23 cellular contexts compared by ENCODE assay signal in genomic region chr10:85513450-85513849, GRCh38.
DNase-seq lines count a peak whose midpoint lies in the region; ATAC-seq, FAIRE-seq and TF ChIP-seq lines count a peak whose summit lies in the region.
"Had no signal": no experiment of that assay in that cellular context is flagged by ENCODE, and none has a peak within 500 bp of the region (broad histone marks: within the 10 kb centered on the region; RNA-seq: fewer than 3 reads in every experiment).

No MANE protein-coding gene starts in this region.

- TF ChIP-seq POLR2A in H1 (IDR thresholded peaks at IDR 0.05; ENCODE audit: control extremely low read depth in 1 of 2, low read depth in 2 of 2, low read length in 2 of 2), result no peak

- peak; percentile 9 for DNase-seq in GM23338 (ENCODE audit: low spot score)
- DNase-seq in H1 (ENCODE audit: low read depth in 1 of 2, low spot score in 2 of 2), result no peak
- DNase-seq in neural progenitor cell (ENCODE audit: low spot score), result no peak
- no peak for DNase-seq in SW480 (ENCODE audit: low spot score)
- DNase-seq in T-helper 2 cell, result no peak
- no peak for DNase-seq in NCI-H128 (lab: John Stamatoyannopoulos, UW; ENCODE audit: unreplicated experiment)
- DNase-seq: CD4-positive, alpha-beta memory T cell; DMS153; DMS79; GDM1; GOT3; HFFc6; IMR-90 had no signal

- no peaks in the 10 kb centered on the region for H3K23me2 ChIP-seq in H1 (ENCODE audit: low read depth, low read length)

- H3K27me3 Mint-ChIP-seq in GM23338 (ENCODE audit: insufficient read depth, low read depth, poor library complexity) (peaks cover 4% of the 10 kb centered on the region), neural progenitor cell (ENCODE audit: insufficient read depth, low read depth) (peaks cover 5% of the 10 kb centered on the region)

- H3K27ac ChIP-seq in GM23338 (ENCODE audit: low read depth), result no peak overlapping the region
- H3K27ac ChIP-seq in HUES48 (ENCODE audit: low read depth, low read length), result peak overlapping the region; percentile 9
- H3K27ac ChIP-seq in H1 (ENCODE audit: low read depth, low read length), result no peak overlapping the region
- no peak overlapping the region for H3K27ac ChIP-seq in neural progenitor cell
- H3K27ac ChIP-seq: 22Rv1, A549, BLaER1, HL-60 had no signal

- H3K4ac ChIP-seq in H1 (replicated peaks; ENCODE audit: insufficient read length, low read depth, low read length), result no peak overlapping the region

- POLR2A ChIA-PET in H1 (lab: Charles Lee; ENCODE audit: partially characterized antibody), result interaction anchor here (0.9 kb wide), 1 partner anchor 279 kb away, joined by 3 read pairs; no protein-coding TSS in a partner anchor

- H2AFZ ChIP-seq in GM23338 (no peak overlapping the region), H1 (ENCODE audit: low read length) (0 out of 2 replicates have a peak overlapping the region, but pooled peaks have one; percentile 25), neural progenitor cell (replicated peaks) (peak overlapping the region; percentile 70)

- no peaks in the 10 kb centered on the region for H3K79me1 ChIP-seq in H1 (ENCODE audit: low read depth, low read length)

- TF ChIP-seq CTCF in GM23338 (conservative IDR thresholded peaks at IDR 0.05; ENCODE audit: low read depth in 2 of 2) (no peak), H1 (IDR thresholded peaks at IDR 0.05; ENCODE audit: control extremely low read depth in 1 of 3, insufficient read depth in 1 of 3, low read depth in 1 of 3, low read length in 3 of 3) (no peak), neural progenitor cell (IDR thresholded peaks at IDR 0.05) (no peak)

- H2BK5ac ChIP-seq in H1 (ENCODE audit: low read depth, low read length), result no peak overlapping the region

- H3K4me3 Mint-ChIP-seq in GM23338, result no peak overlapping the region
- no peak overlapping the region for H3K4me3 Mint-ChIP-seq in neural progenitor cell
- H3K4me3 Mint-ChIP-seq: CD14-positive monocyte; CD4-positive, alpha-beta memory T cell; HFFc6 had no signal

- H3K23ac ChIP-seq in H1 (ENCODE audit: insufficient read length), result no peak overlapping the region

- no peak overlapping the region for H2BK120ac ChIP-seq in H1 (replicated peaks; ENCODE audit: low read depth, low read length)

- H3K14ac ChIP-seq in H1 (ENCODE audit: insufficient read length), result no peak overlapping the region

- H4K20me1 ChIP-seq in GM23338 (replicated peaks; ENCODE audit: insufficient read depth) (no peaks in the 10 kb centered on the region), H1 (replicated peaks in 1 of 2; ENCODE audit: control insufficient read depth in 1 of 2, insufficient read depth in 2 of 2, low read length in 2 of 2) (no peaks in the 10 kb centered on the region), neural progenitor cell (ENCODE audit: low read depth) (no peaks in the 10 kb centered on the region)
- H4K20me1 ChIP-seq: BLaER1 had no signal

- H3K79me2 ChIP-seq in GM23338 (replicated peaks; ENCODE audit: insufficient read depth) (no peaks in the 10 kb centered on the region), H1 (ENCODE audit: control insufficient read depth in 1 of 2, insufficient read depth in 2 of 2, low read length in 2 of 2) (no peaks in the 10 kb centered on the region), neural progenitor cell (ENCODE audit: low read depth) (no peaks in the 10 kb centered on the region)

- H4K8ac ChIP-seq in H1 (ENCODE audit: extremely low read depth, insufficient read depth, low read length), result no peak overlapping the region

- TF ChIP-seq RAD21 in H1 (IDR thresholded peaks at IDR 0.05 in 1 of 2, conservative IDR thresholded peaks at IDR 0.05 in 1 of 2; ENCODE audit: low read depth in 2 of 2, low read length in 2 of 2), result no peak

- whole genome bisulfite sequencing in H1 (ENCODE audit: extremely low coverage in 1 of 2, insufficient coverage in 1 of 2, insufficient read length in 1 of 2, insufficient replicate concordance in 2 of 2, low coverage in 1 of 2, low lambda C conversion rate in 2 of 2, missing lambda C conversion rate in 1 of 2), 2 experiments, result 57% methylated on average over 1 of the region's 1 CpG; no CpG with 5 or more reads in 1 of the 2 experiments

- H3K9me3 Mint-ChIP-seq in GM23338 (peaks cover 73% of the 10 kb centered on the region), neural progenitor cell (no peaks in the 10 kb centered on the region)
- H3K9me3 Mint-ChIP-seq: CD4-positive, alpha-beta memory T cell had no signal

- H3K56ac ChIP-seq in H1 (replicated peaks; ENCODE audit: insufficient read length, low read depth, low read length), result no peak overlapping the region

- no peak for TF ChIP-seq EP300 in H1 (IDR thresholded peaks at IDR 0.05; ENCODE audit: borderline replicate concordance in 1 of 2, low read depth in 2 of 2, low read length in 2 of 2)

- CTCF ChIA-PET in H1 (lab: Charles Lee; ENCODE audit: partially characterized antibody), result interaction anchor here (0.8 to 2.2 kb wide), 14 partner anchors 9 to 900 kb away, joined by 3 to 8 read pairs (median 4); no protein-coding TSS in a partner anchor

- peak; percentile 47 for ATAC-seq in GM23338
- ATAC-seq: A549, HCT116, K562 had no signal

- H3K4me1 ChIP-seq in GM23338 (ENCODE audit: insufficient read depth) (no peaks in the 10 kb centered on the region), HUES48 (ENCODE audit: control insufficient read depth, insufficient read depth, low read length) (peaks cover 15% of the 10 kb centered on the region), H1 (replicated peaks in 1 of 4; ENCODE audit: control insufficient read depth in 3 of 4, insufficient read depth in 4 of 4, low read length in 3 of 4) (peaks cover 4 to 11% (median 8%) of the 10 kb centered on the region in 4 experiments; a peak in 6 of 7 replicates), neural progenitor cell (peaks cover 9% of the 10 kb centered on the region)
- H3K4me1 ChIP-seq: A549, BLaER1 had no signal

- H3K36me3 Mint-ChIP-seq in GM23338 (ENCODE audit: low read depth) (no peaks in the 10 kb centered on the region; the same call in 2 of the 3 replicates), neural progenitor cell (no peaks in the 10 kb centered on the region)
- H3K36me3 Mint-ChIP-seq: CD14-positive monocyte; CD4-positive, alpha-beta memory T cell had no signal

- no peak overlapping the region for H2BK20ac ChIP-seq in H1 (ENCODE audit: low read length)

- H3K27me3 ChIP-seq in GM23338 (ENCODE audit: insufficient read depth) (no peaks in the 10 kb centered on the region), HUES48 (ENCODE audit: control insufficient read depth, insufficient read depth, low read length) (no peaks in the 10 kb centered on the region), H1 (replicated peaks in 1 of 4; ENCODE audit: control insufficient read depth in 3 of 4, extremely low read depth in 1 of 4, insufficient read depth in 3 of 4, low read length in 3 of 4) (no peaks in the 10 kb centered on the region), neural progenitor cell (no peaks in the 10 kb centered on the region)
- H3K27me3 ChIP-seq: BLaER1 had no signal

- no peak overlapping the region for H2BK15ac ChIP-seq in H1 (ENCODE audit: low read length)

- H3K9me2 ChIP-seq in GM23338 (ENCODE audit: insufficient read depth), result no peaks in the 10 kb centered on the region

- H3K27ac Mint-ChIP-seq in GM23338, result no peak overlapping the region
- peak overlapping the region; percentile 39 for H3K27ac Mint-ChIP-seq in neural progenitor cell
- H3K27ac Mint-ChIP-seq: CD14-positive monocyte; CD4-positive, alpha-beta memory T cell; HFFc6 had no signal

- H3K4me1 Mint-ChIP-seq in GM23338, result peaks cover 10% of the 10 kb centered on the region
- H3K4me1 Mint-ChIP-seq in neural progenitor cell, result peaks cover 13% of the 10 kb centered on the region
- H3K4me1 Mint-ChIP-seq: CD14-positive monocyte; CD4-positive, alpha-beta memory T cell had no signal

- H3F3A ChIP-seq in GM23338 (replicated peaks; ENCODE audit: low read depth) (no peaks in the 10 kb centered on the region), neural progenitor cell (ENCODE audit: low read depth) (no peaks in the 10 kb centered on the region)

- H3K4me3 ChIP-seq in GM23338 (no peak overlapping the region), HUES48 (ENCODE audit: low read depth, low read length) (no peak overlapping the region), H1 (ENCODE audit: extremely low read depth in 1 of 4, insufficient read depth in 2 of 4, low read depth in 3 of 4, low read length in 4 of 4) (no peak overlapping the region), neural progenitor cell (no peak overlapping the region)
- H3K4me3 ChIP-seq: A549, BLaER1, K562 had no signal

- no peaks in the 10 kb centered on the region for H3K36me3 ChIP-seq in GM23338 (ENCODE audit: insufficient read depth)
- H3K36me3 ChIP-seq in HUES48 (ENCODE audit: control insufficient read depth, insufficient read depth, low read length), result no peaks in the 10 kb centered on the region
- no peaks in the 10 kb centered on the region for H3K36me3 ChIP-seq in H1 (ENCODE audit: control insufficient read depth in 2 of 4, insufficient read depth in 4 of 4, low read length in 3 of 4)
- no peaks in the 10 kb centered on the region for H3K36me3 ChIP-seq in neural progenitor cell
- H3K36me3 ChIP-seq: BLaER1 had no signal

- H4K5ac ChIP-seq in H1 (ENCODE audit: insufficient read length, low read depth, low read length), result no peak overlapping the region

- H3K9me3 ChIP-seq in HUES48 (ENCODE audit: control insufficient read depth, insufficient read depth, low read length), result no peaks in the 10 kb centered on the region
- H3K9me3 ChIP-seq in H1 (ENCODE audit: insufficient read depth in 2 of 2, low read depth in 1 of 2, low read length in 1 of 2), result no peaks in the 10 kb centered on the region
- no peaks in the 10 kb centered on the region for H3K9me3 ChIP-seq in neural progenitor cell (ENCODE audit: low read depth)
- H3K9me3 ChIP-seq: A549, BLaER1 had no signal

- H2BK12ac ChIP-seq in H1 (ENCODE audit: low read depth, low read length), result no peak overlapping the region

- H4K91ac ChIP-seq in H1 (replicated peaks; ENCODE audit: insufficient read length, low read length), result no peak overlapping the region

- no peak overlapping the region for H3K18ac ChIP-seq in H1 (ENCODE audit: extremely low read depth, low read length)

- H2AK5ac ChIP-seq in H1 (ENCODE audit: low read depth, low read length), result no peak overlapping the region

- FAIRE-seq in H1 (lab: Jason Lieb, UNC), result no peak
- FAIRE-seq: A549, GM12892, GM18507, K562 had no signal

- H3K4me2 ChIP-seq in GM23338, result no peak overlapping the region
- H3K4me2 ChIP-seq in H1 (ENCODE audit: insufficient read depth in 1 of 2, low read depth in 2 of 2, low read length in 2 of 2), result peak overlapping the region in 1 of 2 experiments; percentile 11; a peak in 1 of 4 replicates
- peak overlapping the region; percentile 5 for H3K4me2 ChIP-seq in neural progenitor cell
- H3K4me2 ChIP-seq: A549, BLaER1 had no signal

- H3K9ac ChIP-seq in HUES48 (ENCODE audit: low read depth, low read length) (no peak overlapping the region; the same call in 1 of the 2 replicates), H1 (replicated peaks in 1 of 4; ENCODE audit: extremely low read depth in 1 of 4, low read depth in 3 of 4, low read length in 3 of 4) (no peak overlapping the region), neural progenitor cell (no peak overlapping the region)
- H3K9ac ChIP-seq: BLaER1 had no signal

TF ChIP-seq in H1, 55 proteins besides CTCF, POLR2A, EP300 and RAD21 (continues in another document):
- no peak for TF ChIP-seq JUND (IDR thresholded peaks at IDR 0.05; ENCODE audit: low read length)
- TF ChIP-seq TCF12 (IDR thresholded peaks at IDR 0.05; ENCODE audit: low read depth, low read length), result no peak
- no peak for TF ChIP-seq PHF8 (conservative IDR thresholded peaks at IDR 0.05; ENCODE audit: low read depth, low read length)
